In genomic region chr22:38844661-38845367, GRCh38 we compare ENCODE assay signal across 13 cellular contexts. TPM values are rescaled to one million over a fixed set of nuclear protein-coding genes. Genes with fewer than 3 reads are reported as not detected.
DNase-seq lines count a peak whose midpoint lies in the region; ATAC-seq, FAIRE-seq and TF ChIP-seq lines count a peak whose summit lies in the region.
"Had no signal": no experiment of that assay in that cellular context is flagged by ENCODE, and none has a peak within 500 bp of the region (broad histone marks: within the 10 kb centered on the region; RNA-seq: fewer than 3 reads in every experiment).

No MANE protein-coding gene starts in this region.

- no peaks in the 10 kb centered on the region for H3K36me3 Mint-ChIP-seq in CD4-positive, alpha-beta T cell (ENCODE audit: low read depth)

- TF ChIP-seq CTCF in CD4-positive, alpha-beta T cell (IDR thresholded peaks at IDR 0.05): no peak
- TF ChIP-seq CTCF in bronchial epithelial cell (IDR thresholded peaks at IDR 0.05; ENCODE audit: insufficient read depth, low read length, severe bottlenecking) (no peak), neural cell (IDR thresholded peaks at IDR 0.05; ENCODE audit: poor library complexity, severe bottlenecking) (no peak)

- TF ChIP-seq RAD21 in neural cell (conservative IDR thresholded peaks at IDR 0.05): no peak

- H2AFZ ChIP-seq in neural cell (ENCODE audit: low read depth, low read length): no peak overlapping the region

- H3K9me2 ChIP-seq in neural cell (ENCODE audit: insufficient read depth, low read length): no peaks in the 10 kb centered on the region

- no peaks in the 10 kb centered on the region for H4K20me1 ChIP-seq in neural cell (ENCODE audit: insufficient read depth)

- H3K27ac Mint-ChIP-seq in CD4-positive, alpha-beta T cell: no peak overlapping the region

- H3K4me1 ChIP-seq in HUES64 (ENCODE audit: insufficient read depth, low read length): no peaks in the 10 kb centered on the region

- H3K4me3 Mint-ChIP-seq in CD4-positive, alpha-beta T cell: peak overlapping the region; percentile 76

- no peak overlapping the region for H3K4me2 ChIP-seq in neural cell (ENCODE audit: low read length)

- POLR2A ChIA-PET in CD4-positive, alpha-beta T cell (lab: Charles Lee): interaction anchor here (0.9 to 2.6 kb wide), 5 partner anchors 25 to 307 kb away, joined by 3 to 50 read pairs (median 7); partner anchors contain the start of genes CBX7 and SUN2

- no peaks in the 10 kb centered on the region for H3K9me3 ChIP-seq in CD4-positive, alpha-beta T cell (ENCODE audit: control insufficient read depth, low read length)
- H3K9me3 ChIP-seq in HUES64 (ENCODE audit: insufficient read depth, low read depth, low read length) (no peaks in the 10 kb centered on the region), neural cell (ENCODE audit: low read length) (no peaks in the 10 kb centered on the region)
- H3K9me3 ChIP-seq: suprapubic skin had no signal

- no peaks in the 10 kb centered on the region for H3F3A ChIP-seq in neural cell (ENCODE audit: insufficient read depth, low read length, poor library complexity, severe bottlenecking)

- intact Hi-C loops in CD4-positive, alpha-beta T cell (cut with DNase I, micrococcal nuclease): loop anchor here (5.0 kb wide), 3 partner anchors 88 to 113 kb away; partner anchors contain the start of gene SUN2 (in 1 of the 2)

- 71% methylated on average over 13 of the region's 14 CpGs for WGBS in HUES64

- no peaks in the 10 kb centered on the region for H3K9me3 Mint-ChIP-seq in CD4-positive, alpha-beta T cell

- no peak overlapping the region for H3K27ac ChIP-seq in CD4-positive, alpha-beta T cell (ENCODE audit: low read depth, low read length)
- H3K27ac ChIP-seq in HUES64 (ENCODE audit: low read depth, low read length): no peak overlapping the region
- H3K27ac ChIP-seq in neural cell (ENCODE audit: low read length): no peak overlapping the region
- H3K27ac ChIP-seq: suprapubic skin had no signal

- H3K9ac ChIP-seq in HUES64 (ENCODE audit: low read depth, low read length) (no peak overlapping the region), neural cell (ENCODE audit: low read length) (peak overlapping the region; percentile 66)

- peak; percentile 82 for FAIRE-seq in bronchial epithelial cell (lab: Jason Lieb, UNC)

- TF ChIP-seq EP300 in neural cell (conservative IDR thresholded peaks at IDR 0.05; ENCODE audit: poor library complexity, severe bottlenecking): no peak

- H3K27me3 ChIP-seq in CD4-positive, alpha-beta T cell (ENCODE audit: control insufficient read depth, insufficient read depth, low read length): peaks cover 12% of the 10 kb centered on the region
- H3K27me3 ChIP-seq in HUES64 (ENCODE audit: insufficient read depth, low read length): peaks cover 59% of the 10 kb centered on the region
- H3K27me3 ChIP-seq in bronchial epithelial cell (ENCODE audit: control insufficient read depth, insufficient read depth, low read length): peaks cover 30% of the 10 kb centered on the region
- H3K27me3 ChIP-seq in neural cell (ENCODE audit: insufficient read depth, low read depth, low read length): no peaks in the 10 kb centered on the region

- no peak for ATAC-seq in CD4-positive, alpha-beta T cell (ENCODE audit: poor library complexity)
- no peak for ATAC-seq in HG03354 (IDR thresholded peaks at IDR 0.05; ENCODE audit: poor library complexity, severe bottlenecking, unreplicated experiment)
- ATAC-seq in HG02884 (IDR thresholded peaks at IDR 0.05; ENCODE audit: unreplicated experiment): no peak
- ATAC-seq in HG02981 (IDR thresholded peaks at IDR 0.05; ENCODE audit: unreplicated experiment): no peak

- H3K4me3 ChIP-seq in HUES64 (ENCODE audit: low read length): peak overlapping the region; percentile 53; the same call in 1 of the 2 replicates
- no peak overlapping the region for H3K4me3 ChIP-seq in bronchial epithelial cell (ENCODE audit: low read depth, low read length)
- peak overlapping the region; percentile 63 for H3K4me3 ChIP-seq in neural cell (ENCODE audit: low read length)

- peaks cover 18% of the 10 kb centered on the region for H3K79me2 ChIP-seq in neural cell (replicated peaks; ENCODE audit: insufficient read depth, low read length)

- CTCF ChIA-PET in CD4-positive, alpha-beta T cell (lab: Charles Lee): interaction anchor here (0.5 kb wide), 1 partner anchor 1840 kb away, joined by 4 read pairs; no protein-coding TSS in a partner anchor

- H3K36me3 ChIP-seq in HUES64 (ENCODE audit: insufficient read depth, low read length) (no peaks in the 10 kb centered on the region), bronchial epithelial cell (ENCODE audit: control insufficient read depth, insufficient read depth, low read length) (no peaks in the 10 kb centered on the region), neural cell (ENCODE audit: insufficient read depth, low read length) (no peaks in the 10 kb centered on the region)
- H3K36me3 ChIP-seq: suprapubic skin had no signal

- DNase-seq in CD4-positive, alpha-beta T cell: no peak
- DNase-seq in bronchial epithelial cell (ENCODE audit: low read depth) (no peak), GM19240 (ENCODE audit: insufficient read length, low spot score) (no peak)
- DNase-seq: islet precursor cell; Kasumi-1; NCI-H2171 treated with DMSO at 0.1 percent for 48 hours; stimulated activated CD4-positive, alpha-beta T cell treated with anti-CD3 and anti-CD28 coated beads, Interleukin-4, amount 100 ng/mL, for 1 hour had no signal

- H3K27me3 Mint-ChIP-seq in CD4-positive, alpha-beta T cell: peaks cover 18% of the 10 kb centered on the region

- peaks cover 30% of the 10 kb centered on the region for H3K4me1 Mint-ChIP-seq in CD4-positive, alpha-beta T cell (ENCODE audit: low read depth)

TF ChIP-seq in neural cell, 6 proteins besides CTCF, POLR2A, EP300 and RAD21:
- TF ChIP-seq EZH2 (IDR thresholded peaks at IDR 0.05; ENCODE audit: borderline replicate concordance, insufficient read depth, low read length, poor library complexity, severe bottlenecking) (no peak), REST (IDR thresholded peaks at IDR 0.05; ENCODE audit: borderline replicate concordance) (no peak), SMC3 (conservative IDR thresholded peaks at IDR 0.05; ENCODE audit: poor library complexity) (no peak), MXI1 (conservative IDR thresholded peaks at IDR 0.05; ENCODE audit: poor library complexity, severe bottlenecking) (no peak), POLR2AphosphoS5 (IDR thresholded peaks at IDR 0.05) (no peak), TAF1 (IDR thresholded peaks at IDR 0.05; ENCODE audit: low read depth) (no peak)

RNA-seq across cellular contexts. Expression of gene NPTXR, which starts 1.0 kb away (rescaled TPM):
- 1 to 10 TPM; 4.2 to 4.6 TPM for total RNA-seq in CD4-positive, alpha-beta T cell
- 3.9 TPM for polyA plus RNA-seq in HUES64 (2013, experiment 1 of 2)
- polyA plus RNA-seq in HUES64 (2013, experiment 2 of 2): 3.5 TPM
- total RNA-seq in bronchial epithelial cell: under 0.01 TPM in 2 replicates
- polyA plus RNA-seq in neural cell: 17.0 and 19.3 TPM in 2 replicates
- 32.4 and 33.8 TPM in 2 replicates for polyA minus RNA-seq in neural cell

RNA-seq across cellular contexts. Expression of gene CBX6, which starts 27.2 kb away (rescaled TPM):
- 10 to 100 TPM; 41.6 to 42.8 TPM for total RNA-seq in CD4-positive, alpha-beta T cell
- polyA plus RNA-seq in HUES64 (2013, experiment 1 of 2): 13.3 TPM
- polyA plus RNA-seq in HUES64 (2013, experiment 2 of 2): 12.3 TPM
- total RNA-seq in bronchial epithelial cell: 6.8 and 8.4 TPM in 2 replicates
- polyA plus RNA-seq in neural cell: 13.0 and 16.3 TPM in 2 replicates
- 47.7 and 52.8 TPM in 2 replicates for polyA minus RNA-seq in neural cell

RNA-seq across cellular contexts. Expression of gene DNAL4, which starts 50.9 kb away (rescaled TPM):
- 1 to 10 TPM; 1.9 to 2.7 TPM for total RNA-seq in CD4-positive, alpha-beta T cell
- polyA plus RNA-seq in HUES64 (2013, experiment 1 of 2): 9.8 TPM
- polyA plus RNA-seq in HUES64 (2013, experiment 2 of 2): 11.5 TPM
- total RNA-seq in bronchial epithelial cell: 32.6 and 44.3 TPM in 2 replicates
- 94.4 and 95.0 TPM in 2 replicates for polyA plus RNA-seq in neural cell
- polyA minus RNA-seq in neural cell: 31.5 and 35.8 TPM in 2 replicates
